Comparison of ENCODE assay signal across 24 cellular contexts in genomic region chr21:37423103-37423502, GRCh38.
"Had no signal": no experiment of that assay in that cellular context is flagged by ENCODE, and none has a peak within 500 bp of the region (broad histone marks: within the 10 kb centered on the region; RNA-seq: fewer than 3 reads in every experiment).

No MANE protein-coding gene starts in this region.

- H3K27ac Mint-ChIP-seq: activated CD4-positive, alpha-beta memory T cell treated with anti-CD3 and anti-CD28 coated beads, Interleukin-2, amount 10 ng/mL, durations not matched to agents 7 days and 5 days; activated naive CD8-positive, alpha-beta T cell treated with anti-CD3 and anti-CD28 coated beads, Interleukin-2, amount 10 ng/mL, durations not matched to agents 7 days and 5 days; progenitor cell of endocrine pancreas; stimulated activated naive CD8-positive, alpha-beta T cell treated with anti-CD3 and anti-CD28 coated beads, Interleukin-15, Interleukin-2, amounts not matched to agents 100 ng/mL and 50 ng/mL, for 24 hours had no signal

- H3K9me3 Mint-ChIP-seq: activated CD4-positive, alpha-beta memory T cell treated with anti-CD3 and anti-CD28 coated beads, Interleukin-2, amount 10 ng/mL, durations not matched to agents 7 days and 5 days; activated T-helper 1 cell treated with anti-CD3 and anti-CD28 coated beads, Interleukin-12 subunit alpha, Interleukin-12 subunit beta, Interleukin-2, Interleukin-4 antibody, amounts not matched to agents 30 ng/mL and 10 ng/mL and 1 ng/mL, durations not matched to agents 14 hours and 24 hours and 36 hours; central memory CD8-positive, alpha-beta T cell; effector memory CD8-positive, alpha-beta T cell had no signal

- H3K36me3 ChIP-seq: breast epithelium, colonic mucosa, thyroid gland had no signal

- H3K4me3 Mint-ChIP-seq: activated CD4-positive, alpha-beta memory T cell treated with anti-CD3 and anti-CD28 coated beads, Interleukin-2, amount 10 ng/mL, durations not matched to agents 7 days and 5 days; activated naive CD8-positive, alpha-beta T cell treated with anti-CD3 and anti-CD28 coated beads, Interleukin-2, amount 10 ng/mL, durations not matched to agents 7 days and 5 days; activated T-helper 1 cell treated with anti-CD3 and anti-CD28 coated beads, Interleukin-12 subunit alpha, Interleukin-12 subunit beta, Interleukin-2, Interleukin-4 antibody, amounts not matched to agents 30 ng/mL and 10 ng/mL and 1 ng/mL, durations not matched to agents 14 hours and 24 hours and 36 hours; central memory CD8-positive, alpha-beta T cell; effector memory CD8-positive, alpha-beta T cell; stimulated activated naive CD8-positive, alpha-beta T cell treated with anti-CD3 and anti-CD28 coated beads, Interleukin-15, Interleukin-2, amounts not matched to agents 100 ng/mL and 50 ng/mL, for 24 hours had no signal

- H3K4me3 ChIP-seq: breast epithelium, colonic mucosa, dorsolateral prefrontal cortex, esophagus muscularis mucosa, mucosa of descending colon, thyroid gland had no signal

- H3K27me3 ChIP-seq: breast epithelium, colonic mucosa, dorsolateral prefrontal cortex, esophagus muscularis mucosa, thyroid gland had no signal

- H3K4me1 ChIP-seq: breast epithelium had no signal

- H3K9me3 ChIP-seq: breast epithelium, colonic mucosa, esophagus muscularis mucosa, mucosa of descending colon, thyroid gland had no signal

- DNase-seq: activated CD4-positive, alpha-beta memory T cell treated with anti-CD3 and anti-CD28 coated beads, Interleukin-2, amount 10 ng/mL, durations not matched to agents 7 days and 5 days; activated CD4-positive, alpha-beta T cell treated with anti-CD3 and anti-CD28 coated beads for 48 hours; activated naive CD4-positive, alpha-beta T cell; activated naive CD8-positive, alpha-beta T cell treated with anti-CD3 and anti-CD28 coated beads, Interleukin-2, amount 10 ng/mL, durations not matched to agents 7 days and 5 days; amniotic stem cell; colonic mucosa; dorsolateral prefrontal cortex; effector memory CD8-positive, alpha-beta T cell; hippocampal formation; mesenchymal stem cell; mucosa of descending colon; stimulated activated CD4-positive, alpha-beta T cell treated with anti-CD3 and anti-CD28 coated beads, Interleukin-12 subunit alpha, Interleukin-12 subunit beta, amount 100 ng/mL, for 4 hours; stimulated activated CD4-positive, alpha-beta T cell treated with anti-CD3 and anti-CD28 coated beads, Interleukin-4, amount 100 ng/mL, for 4 hours; substantia nigra; thyroid gland had no signal

- H3K27me3 Mint-ChIP-seq: activated CD4-positive, alpha-beta memory T cell treated with anti-CD3 and anti-CD28 coated beads, Interleukin-2, amount 10 ng/mL, durations not matched to agents 7 days and 5 days; activated naive CD8-positive, alpha-beta T cell treated with anti-CD3 and anti-CD28 coated beads, Interleukin-2, amount 10 ng/mL, durations not matched to agents 7 days and 5 days; central memory CD8-positive, alpha-beta T cell; effector memory CD8-positive, alpha-beta T cell; progenitor cell of endocrine pancreas; stimulated activated naive CD8-positive, alpha-beta T cell treated with anti-CD3 and anti-CD28 coated beads, Interleukin-15, Interleukin-2, amounts not matched to agents 100 ng/mL and 50 ng/mL, for 24 hours had no signal

- FAIRE-seq: frontal cortex, TTC549 had no signal

- ATAC-seq: effector memory CD8-positive, alpha-beta T cell; mucosa of descending colon; SK-N-SH treated with all-trans-retinoic acid at 6 μM for 48 hours had no signal

- H3K27ac ChIP-seq: breast epithelium, colonic mucosa, dorsolateral prefrontal cortex, esophagus muscularis mucosa, thyroid gland had no signal
